ENCODE assay signal across 8 cellular contexts in genomic region chr1:91885331-91885715, GRCh38. TPM values are rescaled to one million over a fixed set of nuclear protein-coding genes. Genes with fewer than 3 reads are reported as not detected.
DNase-seq lines count a peak whose midpoint lies in the region; ATAC-seq and TF ChIP-seq lines count a peak whose summit lies in the region.

No MANE protein-coding gene starts in this region.

- peak overlapping the region; percentile 98 for H3K4me3 ChIP-seq in GM12875 (ENCODE audit: low read depth, low read length)
- peak overlapping the region; percentile 93 for H3K4me3 ChIP-seq in fibroblast of mammary gland (ENCODE audit: control insufficient read depth, low read depth, low read length)

- H3K4me3 Mint-ChIP-seq in activated CD8-positive, alpha-beta T cell treated with anti-CD3 and anti-CD28 coated beads, Interleukin-2, amount 10 ng/mL, durations not matched to agents 7 days and 5 days = peak overlapping the region; percentile 78
- peak overlapping the region; percentile 97 for H3K4me3 Mint-ChIP-seq in neural crest cell

- peaks cover 32% of the 10 kb centered on the region for H3K4me1 Mint-ChIP-seq in activated CD8-positive, alpha-beta T cell treated with anti-CD3 and anti-CD28 coated beads, Interleukin-2, amount 10 ng/mL, durations not matched to agents 7 days and 5 days (ENCODE audit: low read depth)
- H3K4me1 Mint-ChIP-seq in neural crest cell = peaks cover 35% of the 10 kb centered on the region

- DNase-seq in activated CD8-positive, alpha-beta T cell treated with anti-CD3 and anti-CD28 coated beads, Interleukin-2, amount 10 ng/mL, durations not matched to agents 7 days and 5 days = peak; percentile 35
- DNase-seq in fibroblast of mammary gland (ENCODE audit: low read depth) (peak; percentile 19), neural crest cell (ENCODE audit: low read depth, low spot score) (no peak), NCI-H82 (lab: John Stamatoyannopoulos, UW) (no peak), NCI-H2029 (lab: John Stamatoyannopoulos, UW) (no peak), SW 1271 (lab: John Stamatoyannopoulos, UW) (no peak)

- CTCF ChIA-PET in activated CD8-positive, alpha-beta T cell treated with anti-CD3 and anti-CD28 coated beads, Interleukin-2, amount 10 ng/mL, durations not matched to agents 7 days and 5 days (lab: Charles Lee) = interaction anchor here (1.0 to 3.3 kb wide), 8 partner anchors 10 to 383 kb away, joined by 3 to 42 read pairs (median 4); no protein-coding TSS in a partner anchor

- POLR2A ChIA-PET in activated CD8-positive, alpha-beta T cell treated with anti-CD3 and anti-CD28 coated beads, Interleukin-2, amount 10 ng/mL, durations not matched to agents 7 days and 5 days (lab: Charles Lee) = interaction anchor here (1.2 kb wide), 1 partner anchor 9 kb away, joined by 3 read pairs; no protein-coding TSS in a partner anchor

- H3K36me3 Mint-ChIP-seq in activated CD8-positive, alpha-beta T cell treated with anti-CD3 and anti-CD28 coated beads, Interleukin-2, amount 10 ng/mL, durations not matched to agents 7 days and 5 days (ENCODE audit: low read depth) = peaks cover 3% of the 10 kb centered on the region
- no peaks in the 10 kb centered on the region for H3K36me3 Mint-ChIP-seq in neural crest cell (ENCODE audit: low read depth)

- H3K27ac Mint-ChIP-seq in activated CD8-positive, alpha-beta T cell treated with anti-CD3 and anti-CD28 coated beads, Interleukin-2, amount 10 ng/mL, durations not matched to agents 7 days and 5 days = peak overlapping the region; percentile 31
- H3K27ac Mint-ChIP-seq in neural crest cell (ENCODE audit: unreplicated experiment) = peak overlapping the region; percentile 48

- no peak for TF ChIP-seq CTCF in GM12875 (IDR thresholded peaks at IDR 0.05; ENCODE audit: borderline replicate concordance, insufficient read depth, low read depth, low read length)
- no peak for TF ChIP-seq CTCF in fibroblast of mammary gland (conservative IDR thresholded peaks at IDR 0.05; ENCODE audit: control insufficient read depth, insufficient read depth, low read depth, low read length)
- no peak for TF ChIP-seq CTCF in neural crest cell (conservative IDR thresholded peaks at IDR 0.05)

- peaks cover 40% of the 10 kb centered on the region for H3K27me3 Mint-ChIP-seq in activated CD8-positive, alpha-beta T cell treated with anti-CD3 and anti-CD28 coated beads, Interleukin-2, amount 10 ng/mL, durations not matched to agents 7 days and 5 days (ENCODE audit: low read depth)
- peaks cover 15% of the 10 kb centered on the region for H3K27me3 Mint-ChIP-seq in neural crest cell (ENCODE audit: low read depth)

- ATAC-seq in HG03039 (IDR thresholded peaks at IDR 0.05; ENCODE audit: unreplicated experiment) = peak; percentile 14
- peak; percentile 35 for ATAC-seq in activated CD8-positive, alpha-beta T cell treated with anti-CD3 and anti-CD28 coated beads, Interleukin-2, amount 10 ng/mL, durations not matched to agents 7 days and 5 days

- H3K9me3 Mint-ChIP-seq in activated CD8-positive, alpha-beta T cell treated with anti-CD3 and anti-CD28 coated beads, Interleukin-2, amount 10 ng/mL, durations not matched to agents 7 days and 5 days (ENCODE audit: insufficient read depth) = no peaks in the 10 kb centered on the region
- H3K9me3 Mint-ChIP-seq in neural crest cell = no peaks in the 10 kb centered on the region

RNA-seq across cellular contexts. Expression of gene TGFBR3, which starts 0.6 kb away (rescaled TPM):
- 1 to 10 TPM; 3.7 to 4.0 TPM for total RNA-seq in activated CD8-positive, alpha-beta T cell treated with anti-CD3 and anti-CD28 coated beads, Interleukin-2, amount 10 ng/mL, durations not matched to agents 7 days and 5 days
- 14.7 and 15.1 TPM in 2 replicates for total RNA-seq in neural crest cell

Comparison
In these comparisons a context has a peak if more than half of its experiments do, and no peak if none do; other contexts are left out.
1. DNase-seq: peak in activated CD8-positive, alpha-beta T cell treated with anti-CD3 and anti-CD28 coated beads, Interleukin-2, amount 10 ng/mL, durations not matched to agents 7 days and 5 days (single experiment) and fibroblast of mammary gland (single experiment); none in neural crest cell (single experiment), NCI-H82 (single experiment), NCI-H2029 (single experiment) and SW 1271 (0 of 2).